In the genomic region with DNA sequence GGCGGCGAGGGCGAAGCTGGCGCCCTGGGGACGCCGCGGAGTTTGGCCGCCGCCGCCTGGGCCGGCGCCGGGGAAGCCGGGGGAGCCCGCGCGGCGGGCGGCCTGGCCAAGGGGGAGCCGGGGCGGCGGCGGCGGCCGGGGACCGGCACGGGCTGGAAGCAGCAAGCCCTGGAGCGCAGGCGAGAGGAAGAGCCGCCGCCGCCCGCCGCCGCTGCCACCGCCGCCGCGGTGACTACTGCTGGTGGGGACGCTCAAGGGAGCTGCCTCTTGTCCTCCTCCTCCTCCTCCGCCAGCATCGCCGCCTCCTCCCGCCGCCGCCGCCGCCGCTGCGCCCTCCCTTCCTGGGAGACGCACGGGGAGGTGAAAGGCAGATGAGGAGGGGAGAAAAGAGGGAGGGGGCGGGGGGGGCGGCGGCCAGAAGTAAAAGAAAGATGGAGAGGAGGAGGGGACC, we compare ENCODE assay signal across 8 cellular contexts. TPM values are rescaled to one million over a fixed set of nuclear protein-coding genes. Genes with fewer than 3 reads are reported as not detected.
DNase-seq lines count a peak whose midpoint lies in the region; ATAC-seq and TF ChIP-seq lines count a peak whose summit lies in the region.

No MANE protein-coding gene starts in this region.

- H3K9ac ChIP-seq in NT2/D1 (ENCODE audit: insufficient read length, low read depth) = peak overlapping the region; percentile 64

- H3K36me3 ChIP-seq in NT2/D1 (ENCODE audit: insufficient read depth, insufficient read length, low read length) (no peaks in the 10 kb centered on the region), heart right ventricle (no peaks in the 10 kb centered on the region)

- H3K4me1 ChIP-seq in NT2/D1 (ENCODE audit: insufficient read depth, insufficient read length) = no peaks in the 10 kb centered on the region
- peaks cover 0 to 41% (median 23%) of the 10 kb centered on the region in 9 donors for H3K4me1 ChIP-seq in heart right ventricle

- ATAC-seq in heart right ventricle = peak in 2 of 8 donors; percentile 0 to 5
- ATAC-seq in GM21619 (IDR thresholded peaks at IDR 0.05; ENCODE audit: unreplicated experiment) = no peak

- WGBS in heart right ventricle, 2 donors = 0 to 1% methylated on average over 24 to 52 of the region's 55 CpGs

- DNase-seq in D341Med (ENCODE audit: low spot score) (peak; percentile 71), NT2/D1 (ENCODE audit: low read depth, low spot score) (no peak), heart right ventricle (peak; percentile 58 to 61), retina (peak; percentile 65), DMS79 (lab: John Stamatoyannopoulos, UW) (no peak), cerebellar nuclear complex (lab: John Stamatoyannopoulos, UW) (no peak)
- no peak for DNase-seq in stimulated activated CD4-positive, alpha-beta T cell treated with anti-CD3 and anti-CD28 coated beads, Interleukin-4, amount 100 ng/mL, for 24 hours

- intact Hi-C loops in heart right ventricle (cut with DNase I) = loop anchor here in 9 of 10 donors (2.0 to 10.0 kb wide), 16 partner anchors 35 to 225 kb away; no protein-coding TSS in a partner anchor

- H3K9me3 ChIP-seq in NT2/D1 (ENCODE audit: insufficient read depth, low read length) = no peaks in the 10 kb centered on the region
- no peaks in the 10 kb centered on the region for H3K9me3 ChIP-seq in heart right ventricle

- H3K27me3 ChIP-seq in NT2/D1 (ENCODE audit: insufficient read depth, insufficient read length) = peaks cover 84% of the 10 kb centered on the region
- peaks cover 0 to 69% (median 31%) of the 10 kb centered on the region in 7 donors for H3K27me3 ChIP-seq in heart right ventricle

- H3K27ac ChIP-seq in heart right ventricle = peak overlapping the region; percentile 60 to 98 (median 92)

- H3K4me3 ChIP-seq in NT2/D1 (ENCODE audit: insufficient read length, low read depth) = peak overlapping the region; percentile 55
- H3K4me3 ChIP-seq in heart right ventricle = peak overlapping the region; percentile 72 to 96 (median 90)

- no peak for TF ChIP-seq CTCF in heart right ventricle (IDR thresholded peaks at IDR 0.05)

RNA-seq across cellular contexts. Expression of a gene that starts 1.0 kb away (rescaled TPM):
- total RNA-seq in heart right ventricle = 10 to 100 TPM; 10.0 to 20.4 (median 14.9) TPM
- 10 to 100 TPM in 1 of 2 donors, 1 to 10 TPM in 1; 6.8 to 10.4 TPM for polyA plus RNA-seq in heart right ventricle

Comparison
In these comparisons a context has a peak if more than half of its experiments do, and no peak if none do; other contexts are left out.
1. DNase-seq: peak in D341Med (single experiment), heart right ventricle (2 of 2) and retina (single experiment); none in NT2/D1 (single experiment), DMS79 (single experiment), cerebellar nuclear complex (0 of 2) and stimulated activated CD4-positive, alpha-beta T cell treated with anti-CD3 and anti-CD28 coated beads, Interleukin-4, amount 100 ng/mL, for 24 hours (single experiment).